13 cellular contexts compared by ENCODE assay signal in the genomic region with DNA sequence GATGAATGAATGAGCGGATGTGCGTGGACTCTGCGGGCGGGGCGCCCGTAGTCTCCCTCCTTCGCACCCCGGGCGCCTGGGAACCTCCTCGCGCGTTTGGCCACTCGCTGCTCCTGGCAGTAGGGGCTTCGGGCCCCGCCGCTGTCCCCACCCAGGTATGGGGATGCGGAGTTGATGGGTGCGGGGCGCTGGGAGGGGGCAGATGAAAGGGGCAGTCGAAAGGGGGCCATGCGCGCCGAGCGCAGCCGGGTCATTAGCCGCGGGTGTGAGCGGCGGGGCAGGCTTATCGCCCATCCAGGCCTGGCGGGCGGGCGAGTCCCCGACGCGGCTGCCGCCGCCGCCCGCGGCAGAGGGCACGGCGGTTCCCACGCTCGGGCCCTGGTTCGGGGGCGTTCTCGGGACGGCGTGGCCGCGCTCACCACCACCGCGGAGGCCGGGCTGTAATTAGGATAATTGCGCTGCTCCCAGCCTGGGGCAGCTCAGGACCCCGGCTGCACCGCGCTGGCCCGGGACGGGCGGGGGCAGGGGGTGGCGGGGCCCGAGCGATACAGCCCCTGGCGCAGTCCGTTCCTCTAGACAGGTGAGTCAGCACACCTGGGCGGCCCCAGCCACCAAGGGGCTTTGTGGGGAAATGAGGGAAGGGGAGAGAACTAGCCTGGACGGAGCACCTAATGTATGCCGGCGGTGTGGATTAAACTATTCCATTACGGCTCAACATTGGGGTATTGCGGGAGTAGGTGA. TPM values are rescaled to one million over a fixed set of nuclear protein-coding genes. Genes with fewer than 3 reads are reported as not detected.
DNase-seq lines count a peak whose midpoint lies in the region; ATAC-seq and TF ChIP-seq lines count a peak whose summit lies in the region.
"Had no signal": no experiment of that assay in that cellular context is flagged by ENCODE, and none has a peak within 500 bp of the region (broad histone marks: within the 10 kb centered on the region; RNA-seq: fewer than 3 reads in every experiment).

No MANE protein-coding gene starts in this region.

- no peak overlapping the region for H3K27ac Mint-ChIP-seq in endodermal cell

- H3K4me3 Mint-ChIP-seq in endodermal cell = peak overlapping the region; percentile 48

- H3K27ac ChIP-seq in cardiac muscle cell (no peak overlapping the region), endodermal cell (ENCODE audit: low read depth, low read length) (no peak overlapping the region), lung (ENCODE audit: low read depth in 1 of 2, low read length in 1 of 2) (no peak overlapping the region)

- no peak for TF ChIP-seq CTCF in cardiac muscle cell (IDR thresholded peaks at IDR 0.05; ENCODE audit: low read depth, low read length)
- no peak for TF ChIP-seq CTCF in endodermal cell (conservative IDR thresholded peaks at IDR 0.05)
- no peak for TF ChIP-seq CTCF in lung (IDR thresholded peaks at IDR 0.05; ENCODE audit: control extremely low read depth, extremely low read depth)

- DNase-seq in cardiac muscle cell (ENCODE audit: low read depth in 1 of 2, low spot score in 1 of 2) = peak in 1 of 2 donors; percentile 19
- DNase-seq in cardiac septum (ENCODE audit: low spot score) = no peak
- peak; percentile 56 for DNase-seq in endodermal cell
- no peak for DNase-seq in lung (ENCODE audit: low spot score)
- DNase-seq in activated CD8-positive, alpha-beta memory T cell treated with anti-CD3 and anti-CD28 coated beads, Interleukin-2, amount 50 U/mL, for 4 hours = no peak
- DNase-seq: activated CD8-positive, alpha-beta memory T cell treated with anti-CD3 and anti-CD28 coated beads for 24 hours; C1 segment of cervical spinal cord; cerebellar nuclear complex; hypothalamus; NCI-H524 treated with DMSO at 0.1 percent for 48 hours had no signal

- no peaks in the 10 kb centered on the region for H3K36me3 Mint-ChIP-seq in endodermal cell (ENCODE audit: low read depth)

- no peak overlapping the region for H3K9ac ChIP-seq in endodermal cell (ENCODE audit: extremely low read depth, low read length, poor library complexity, severe bottlenecking)

- H3K36me3 ChIP-seq in cardiac muscle cell (no peaks in the 10 kb centered on the region), endodermal cell (ENCODE audit: control insufficient read depth, insufficient read depth, low read length) (no peaks in the 10 kb centered on the region), lung (ENCODE audit: control insufficient read depth in 2 of 2, insufficient read depth in 2 of 2, low read length in 2 of 2) (no peaks in the 10 kb centered on the region)

- no peaks in the 10 kb centered on the region for H3K9me3 ChIP-seq in cardiac muscle cell (ENCODE audit: low read depth)
- no peaks in the 10 kb centered on the region for H3K9me3 ChIP-seq in endodermal cell (ENCODE audit: control insufficient read depth, low read length)
- no peaks in the 10 kb centered on the region for H3K9me3 ChIP-seq in lung (ENCODE audit: control insufficient read depth in 2 of 2, insufficient read depth in 1 of 2, low read length in 1 of 2)

- ATAC-seq in lung (ENCODE audit: insufficient read depth, low FRiP score) (peak; percentile 33), GM21619 (IDR thresholded peaks at IDR 0.05; ENCODE audit: unreplicated experiment) (no peak), GM21390 (IDR thresholded peaks at IDR 0.05; ENCODE audit: unreplicated experiment) (no peak), HG03342 (IDR thresholded peaks at IDR 0.05; ENCODE audit: unreplicated experiment) (no peak)

- WGBS in endodermal cell (ENCODE audit: insufficient coverage in 1 of 2, insufficient read length in 1 of 2), 2 experiments = 32 to 66% methylated on average over 34 to 72 of the region's 73 CpGs
- 28 to 34% methylated on average over 52 to 73 of the region's 73 CpGs for WGBS in lung, 2 donors

- peaks cover 48% of the 10 kb centered on the region for H3K27me3 Mint-ChIP-seq in endodermal cell (ENCODE audit: insufficient read depth)

- intact Hi-C loops in cardiac septum (cut with DNase I) = no loop called here

- peaks cover 6% of the 10 kb centered on the region for H3K4me1 Mint-ChIP-seq in endodermal cell

- no peaks in the 10 kb centered on the region for H3K9me3 Mint-ChIP-seq in endodermal cell

- H3K4me1 ChIP-seq in cardiac muscle cell (ENCODE audit: low read depth) (no peaks in the 10 kb centered on the region), endodermal cell (ENCODE audit: control insufficient read depth, insufficient read depth, low read length) (no peaks in the 10 kb centered on the region), lung (ENCODE audit: control insufficient read depth in 2 of 2, insufficient read depth in 2 of 2, low read length in 2 of 2) (peaks cover 0 to 3% of the 10 kb centered on the region in 2 donors)

- peaks cover 36% of the 10 kb centered on the region for H3K27me3 ChIP-seq in cardiac muscle cell
- peaks cover 57% of the 10 kb centered on the region for H3K27me3 ChIP-seq in endodermal cell (ENCODE audit: control insufficient read depth, insufficient read depth, low read length, poor library complexity, severe bottlenecking)
- no peaks in the 10 kb centered on the region for H3K27me3 ChIP-seq in lung (ENCODE audit: control insufficient read depth, insufficient read depth)

- peak overlapping the region; percentile 11 for H3K4me3 ChIP-seq in cardiac muscle cell
- H3K4me3 ChIP-seq in endodermal cell (ENCODE audit: low read length) = no peak overlapping the region
- H3K4me3 ChIP-seq in lung = no peak overlapping the region

RNA-seq across cellular contexts. Expression of gene CITED4, which starts 22.1 kb away (rescaled TPM):
- total RNA-seq in cardiac muscle cell = 92.7 and 98.6 TPM in 2 replicates
- 180 and 207 TPM in 2 replicates for polyA plus RNA-seq in cardiac muscle cell
- 8.7 TPM for total RNA-seq in cardiac septum
- total RNA-seq in endodermal cell = 1 to 10 TPM; 9.0 to 9.5 TPM
- 7.2 TPM for polyA plus RNA-seq in endodermal cell (2013, experiment 1 of 2)
- polyA plus RNA-seq in endodermal cell (2013, experiment 2 of 2) = 5.6 TPM
- total RNA-seq in lung = 10 to 100 TPM in 1 of 2 donors, 1 to 10 TPM in 1; 7.4 to 15.1 TPM
- 1 to 10 TPM; 4.7 to 7.9 TPM for polyA plus RNA-seq in lung
